ENCODE assay signal across 8 cellular contexts in genomic region chr16:10743227-10743609, GRCh38. TPM values are rescaled to one million over a fixed set of nuclear protein-coding genes. Genes with fewer than 3 reads are reported as not detected.
A peak's percentile ranks its signal among the peaks of the same experiment; 100 is the strongest.
DNase-seq lines count a peak whose midpoint lies in the region; ATAC-seq and TF ChIP-seq lines count a peak whose summit lies in the region.

No MANE protein-coding gene starts in this region.

- intact Hi-C loops in left ventricle myocardium inferior (cut with micrococcal nuclease) = loop anchor here (10.0 kb wide), 1 partner anchor 172 kb away; no protein-coding TSS in a partner anchor
- intact Hi-C loops in Right ventricle myocardium superior (cut with DNase I) = loop anchor here (2.0 to 5.0 kb wide), 2 partner anchors 84 to 180 kb away; no protein-coding TSS in a partner anchor
- intact Hi-C loops in MCF 10A (cut with micrococcal nuclease) = loop anchor here (5.0 kb wide), 1 partner anchor 134 kb away; the partner anchor contains the start of gene CIITA

- H3K4me3 ChIP-seq in left ventricle myocardium inferior (peak overlapping the region; percentile 71), mononuclear cell (ENCODE audit: low read length) (peak overlapping the region; percentile 67)

- H3K4me1 ChIP-seq in left ventricle myocardium inferior (peaks cover 51% of the 10 kb centered on the region), mononuclear cell (ENCODE audit: insufficient read depth, low read length) (peaks cover 26% of the 10 kb centered on the region)

- BruUV-seq in MCF 10A (replicated peaks; lab: Mats Ljungman, UMichigan) = no TSS peak

- H3K9me3 Mint-ChIP-seq in MCF 10A (ENCODE audit: unreplicated experiment) = no peaks in the 10 kb centered on the region

- H3K27ac Mint-ChIP-seq in MCF 10A (ENCODE audit: low read depth, unreplicated experiment) = peak overlapping the region; percentile 100

- peak overlapping the region; percentile 99 for H3K27ac ChIP-seq in left ventricle myocardium inferior (replicated peaks)

- peaks cover 18% of the 10 kb centered on the region for H3K36me3 ChIP-seq in left ventricle myocardium inferior

- H3K4me1 Mint-ChIP-seq in MCF 10A (ENCODE audit: insufficient read depth, unreplicated experiment) = peaks cover 16% of the 10 kb centered on the region

- H3K27me3 ChIP-seq in left ventricle myocardium inferior (ENCODE audit: low read depth) (no peaks in the 10 kb centered on the region), mononuclear cell (ENCODE audit: insufficient read depth, low read length) (no peaks in the 10 kb centered on the region)

- DNase-seq in left ventricle myocardium inferior (no peak), Right ventricle myocardium superior (no peak), MCF 10A (ENCODE audit: unreplicated experiment) (no peak), NCI-H187 (lab: John Stamatoyannopoulos, UW) (no peak), kidney glomerular epithelial cell (lab: John Stamatoyannopoulos, UW) (no peak)

- TF ChIP-seq CTCF in left ventricle myocardium inferior (IDR thresholded peaks at IDR 0.05; ENCODE audit: borderline replicate concordance) = no peak
- TF ChIP-seq CTCF in MCF 10A (IDR thresholded peaks at IDR 0.05; ENCODE audit: unreplicated experiment) = no peak

- ATAC-seq in Right ventricle myocardium superior (ENCODE audit: poor library complexity) (no peak), HG02642 (IDR thresholded peaks at IDR 0.05; ENCODE audit: poor library complexity, unreplicated experiment) (no peak), GM21737 (IDR thresholded peaks at IDR 0.05; ENCODE audit: unreplicated experiment) (no peak)

- CTCF ChIA-PET in MCF 10A (lab: Yijun Ruan, JAX) = interaction anchor here (0.7 to 3.3 kb wide), 4 partner anchors 134 to 229 kb away, joined by 3 to 31 read pairs (median 8); partner anchors contain the start of gene CIITA

- H3K27me3 Mint-ChIP-seq in MCF 10A (ENCODE audit: insufficient read depth, unreplicated experiment) = no peaks in the 10 kb centered on the region

- peaks cover 9% of the 10 kb centered on the region for H3K36me3 Mint-ChIP-seq in MCF 10A (ENCODE audit: insufficient read depth, unreplicated experiment)

- H3K9me3 ChIP-seq in left ventricle myocardium inferior (replicated peaks) (no peaks in the 10 kb centered on the region), mononuclear cell (ENCODE audit: low read depth, low read length) (no peaks in the 10 kb centered on the region)

- POLR2A ChIA-PET in MCF 10A (lab: Yijun Ruan, JAX) = interaction anchor here (0.5 to 1.5 kb wide), 4 partner anchors 85 to 199 kb away, joined by 3 to 5 read pairs (median 4); partner anchors contain the start of genes CIITA and DEXI

- H3K4me3 Mint-ChIP-seq in MCF 10A (ENCODE audit: unreplicated experiment) = peak overlapping the region; percentile 95

RNA-seq across cellular contexts. Expression of gene NUBP1, which starts 0.4 kb away (rescaled TPM):
- 50.6 TPM for total RNA-seq in left ventricle myocardium inferior
- 41.4 TPM for total RNA-seq in Right ventricle myocardium superior
- 17.3 and 17.8 TPM in 2 replicates for total RNA-seq in MCF 10A (2022)
- total RNA-seq in mononuclear cell = 22.8 TPM

RNA-seq across cellular contexts. Expression of gene TEKT5, which starts 48.5 kb away (rescaled TPM):
- not detected for total RNA-seq in left ventricle myocardium inferior
- not detected for total RNA-seq in Right ventricle myocardium superior
- not detected in 2 replicates for total RNA-seq in MCF 10A (2022)
- not detected for total RNA-seq in mononuclear cell
